Comparison of ENCODE assay signal across 14 cellular contexts in the genomic region with DNA sequence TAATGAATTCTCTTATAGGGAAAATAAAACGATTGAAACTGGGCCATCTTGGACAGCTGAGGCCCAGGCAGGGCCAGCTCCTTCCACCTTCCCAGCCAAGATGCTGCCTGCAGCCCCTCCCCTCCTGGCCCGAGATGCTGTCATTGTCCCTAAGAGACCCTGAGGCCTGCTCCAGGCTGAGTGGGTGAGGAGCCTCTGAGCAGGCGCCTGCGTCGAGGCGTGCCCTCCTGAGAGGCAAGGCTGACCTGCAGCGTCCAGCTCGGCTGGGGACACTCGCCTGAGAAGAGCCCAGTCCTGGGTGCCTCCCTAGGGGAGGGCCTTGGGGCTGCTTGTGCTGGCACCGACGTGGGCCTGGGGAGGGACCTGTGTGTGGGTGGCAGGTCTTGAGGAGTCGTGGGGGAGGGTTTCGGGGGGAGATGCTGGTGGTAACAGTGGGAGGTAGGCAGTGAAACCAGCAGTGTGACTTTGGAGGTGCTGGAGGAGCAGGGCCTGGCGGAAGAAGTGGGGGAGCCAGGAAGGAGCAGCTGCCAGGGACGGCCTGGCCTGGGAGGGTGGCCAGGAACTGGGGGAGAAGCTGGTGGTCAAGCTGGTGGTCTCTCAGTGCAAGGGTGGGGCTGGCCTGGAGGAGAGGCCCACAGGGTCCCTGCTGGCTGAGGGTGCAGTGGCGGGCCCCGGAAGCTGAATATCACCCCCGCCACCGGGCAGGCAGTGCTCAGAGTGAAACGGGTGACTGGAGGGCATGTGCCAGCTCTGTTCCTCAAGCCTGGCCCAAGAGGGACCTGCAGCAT. TPM values are rescaled to one million over a fixed set of nuclear protein-coding genes. Genes with fewer than 3 reads are reported as not detected.
DNase-seq lines count a peak whose midpoint lies in the region; ATAC-seq and TF ChIP-seq lines count a peak whose summit lies in the region.
"Had no signal": no experiment of that assay in that cellular context is flagged by ENCODE, and none has a peak within 500 bp of the region (broad histone marks: within the 10 kb centered on the region; RNA-seq: fewer than 3 reads in every experiment).

No MANE protein-coding gene starts in this region.

- no peaks in the 10 kb centered on the region for H3K9me2 ChIP-seq in Loucy (replicated peaks; ENCODE audit: low read depth, low read length)

- H3K9ac ChIP-seq in Loucy (ENCODE audit: low read depth, low read length, poor library complexity, severe bottlenecking), result peak overlapping the region; percentile 63
- no peak overlapping the region for H3K9ac ChIP-seq in duodenal mucosa (ENCODE audit: low read depth in 1 of 2, low read length in 2 of 2)
- H3K9ac ChIP-seq in mucosa of rectum (ENCODE audit: low read depth in 1 of 2, low read length in 2 of 2), result no peak overlapping the region

- H3K27me3 ChIP-seq in Loucy (ENCODE audit: insufficient read depth, low read length, poor library complexity, severe bottlenecking) (no peaks in the 10 kb centered on the region), duodenal mucosa (ENCODE audit: control insufficient read depth in 1 of 2, insufficient read depth in 2 of 2, low read length in 2 of 2) (no peaks in the 10 kb centered on the region), mucosa of rectum (ENCODE audit: control insufficient read depth in 2 of 2, insufficient read depth in 2 of 2, low read length in 2 of 2) (no peaks in the 10 kb centered on the region), testis (no peaks in the 10 kb centered on the region)
- H3K27me3 ChIP-seq: foreskin keratinocyte had no signal

- no peak overlapping the region for H3K4me2 ChIP-seq in Loucy (ENCODE audit: low read depth, low read length, poor library complexity, severe bottlenecking)

- H3K4me3 ChIP-seq in Loucy (ENCODE audit: low read length, poor library complexity, severe bottlenecking) (no peak overlapping the region), duodenal mucosa (ENCODE audit: low read depth in 1 of 2, low read length in 2 of 2) (no peak overlapping the region), mucosa of rectum (ENCODE audit: low read length in 2 of 2) (no peak overlapping the region), testis (no peak overlapping the region)

- H3K79me2 ChIP-seq in Loucy (ENCODE audit: insufficient read depth, low read length), result peaks cover 57% of the 10 kb centered on the region

- TF ChIP-seq POLR2A in testis (IDR thresholded peaks at IDR 0.05), result no peak

- H3K9me3 ChIP-seq in Loucy (ENCODE audit: insufficient read depth, low read depth, low read length) (no peaks in the 10 kb centered on the region), duodenal mucosa (ENCODE audit: control insufficient read depth in 1 of 2, low read length in 2 of 2) (no peaks in the 10 kb centered on the region), mucosa of rectum (ENCODE audit: control insufficient read depth in 2 of 2, low read length in 2 of 2) (no peaks in the 10 kb centered on the region), testis (no peaks in the 10 kb centered on the region)

- H3K4me1 ChIP-seq in Loucy (ENCODE audit: insufficient read depth, low read length, poor library complexity, severe bottlenecking) (peaks cover 78% of the 10 kb centered on the region), duodenal mucosa (ENCODE audit: control insufficient read depth in 1 of 2, insufficient read depth in 2 of 2, low read length in 2 of 2) (peaks cover 7 to 10% of the 10 kb centered on the region in 2 donors), mucosa of rectum (ENCODE audit: control insufficient read depth in 2 of 2, insufficient read depth in 2 of 2, low read length in 2 of 2) (peaks cover 11 to 13% of the 10 kb centered on the region in 2 donors), testis (peaks cover 29% of the 10 kb centered on the region)
- H3K4me1 ChIP-seq: foreskin keratinocyte had no signal

- no peak for ATAC-seq in GM21619 (IDR thresholded peaks at IDR 0.05; ENCODE audit: unreplicated experiment)
- ATAC-seq: foreskin keratinocyte had no signal

- H3K27ac ChIP-seq in duodenal mucosa (ENCODE audit: low read depth, low read length) (peak overlapping the region; percentile 20), mucosa of rectum (ENCODE audit: low read depth in 2 of 2, low read length in 2 of 2) (peak overlapping the region; percentile 3 to 9), testis (peak overlapping the region; percentile 27 to 73)
- H3K27ac ChIP-seq: foreskin keratinocyte, VCaP had no signal

- H3K36me3 ChIP-seq in Loucy (ENCODE audit: insufficient read depth, low read length) (no peaks in the 10 kb centered on the region), duodenal mucosa (ENCODE audit: control insufficient read depth in 1 of 2, insufficient read depth in 2 of 2, low read length in 2 of 2) (no peaks in the 10 kb centered on the region), mucosa of rectum (ENCODE audit: control insufficient read depth in 2 of 2, insufficient read depth in 2 of 2, low read length in 2 of 2) (no peaks in the 10 kb centered on the region), testis (ENCODE audit: low read depth, missing control alignments) (no peaks in the 10 kb centered on the region)

- 19 to 43% methylated on average over 12 to 20 of the region's 20 CpGs for WGBS in testis, 2 donors

- no peak overlapping the region for H2AFZ ChIP-seq in Loucy (ENCODE audit: low read length)

- no peaks in the 10 kb centered on the region for H3F3A ChIP-seq in Loucy (ENCODE audit: low read depth)

- no peak for DNase-seq in testis
- no peak for DNase-seq in hippocampal formation (lab: John Stamatoyannopoulos, UW)
- DNase-seq in OCI-M1 (lab: John Stamatoyannopoulos, UW), result no peak
- DNase-seq in EL, result no peak
- DNase-seq: activated T-cell treated with anti-CD3 and anti-CD28 coated beads, Interleukin-2, amount 50 U/mL, for 48 hours; CD4-positive, alpha-beta memory T cell; foreskin keratinocyte; NCI-H1105; NCI-H526 had no signal

- intact Hi-C loops in testis (cut with DNase I; ENCODE audit: low total_unique reads), result no loop called here

- TF ChIP-seq CTCF in Loucy (conservative IDR thresholded peaks at IDR 0.05; ENCODE audit: low read length) (no peak), testis (IDR thresholded peaks at IDR 0.05) (no peak)

- H4K20me1 ChIP-seq in Loucy (ENCODE audit: insufficient read depth, low read length, poor library complexity, severe bottlenecking), result peaks cover 4% of the 10 kb centered on the region

RNA-seq across cellular contexts. Expression of gene GPR146, which starts 7.9 kb away (rescaled TPM):
- 10 to 100 TPM; 14.2 to 14.4 TPM for total RNA-seq in testis
- polyA plus RNA-seq in testis (ENCODE audit: insufficient read depth, low read depth, low replicate concordance), result 5.3 TPM
- total RNA-seq: foreskin keratinocyte had no signal
- polyA plus RNA-seq: foreskin keratinocyte had no signal

RNA-seq across cellular contexts. Expression of gene GPER1, which starts 35.7 kb away (rescaled TPM):
- 1 to 10 TPM; 3.2 to 3.4 TPM for total RNA-seq in testis
- 3.5 TPM for polyA plus RNA-seq in testis (ENCODE audit: insufficient read depth, low read depth, low replicate concordance)
- total RNA-seq: CD4-positive, alpha-beta memory T cell had no signal
- polyA plus RNA-seq: CD4-positive, alpha-beta memory T cell had no signal
